12 cellular contexts compared by ENCODE assay signal in the genomic region with DNA sequence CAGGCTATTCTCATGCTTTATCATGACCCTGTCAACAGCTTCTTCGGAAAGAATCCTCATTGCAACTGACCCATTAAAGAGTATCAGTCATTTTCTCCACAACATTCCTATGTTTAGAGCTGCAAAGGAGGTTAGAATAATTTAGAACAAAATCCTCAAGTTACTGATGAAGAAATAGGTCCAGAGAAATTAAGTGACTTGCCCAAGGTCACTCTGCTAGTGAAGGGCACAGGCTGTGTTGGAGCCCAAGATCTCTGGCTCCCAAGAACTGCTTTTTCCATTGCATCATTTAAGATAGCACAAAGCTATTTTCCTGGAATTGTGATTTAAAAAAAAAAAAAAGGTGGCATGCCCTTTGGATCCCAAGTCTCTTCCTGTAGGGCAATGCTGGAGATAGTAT. TPM values are rescaled to one million over a fixed set of nuclear protein-coding genes. Genes with fewer than 3 reads are reported as not detected.
A peak's percentile ranks its signal among the peaks of the same experiment; 100 is the strongest.
DNase-seq lines count a peak whose midpoint lies in the region; ATAC-seq lines count a peak whose summit lies in the region.
"Had no signal": no experiment of that assay in that cellular context is flagged by ENCODE, and none has a peak within 500 bp of the region (broad histone marks: within the 10 kb centered on the region; RNA-seq: fewer than 3 reads in every experiment).

No MANE protein-coding gene starts in this region.

- no peaks in the 10 kb centered on the region for H3K36me3 Mint-ChIP-seq in activated naive CD4-positive, alpha-beta T cell treated with anti-CD3 and anti-CD28 coated beads for 36 hours (ENCODE audit: low read depth)
- peaks cover 5% of the 10 kb centered on the region for H3K36me3 Mint-ChIP-seq in activated naive CD8-positive, alpha-beta T cell treated with anti-CD3 and anti-CD28 coated beads, Interleukin-2, amount 50 U/mL, for 24 hours (ENCODE audit: low read depth)
- no peaks in the 10 kb centered on the region for H3K36me3 Mint-ChIP-seq in immature natural killer cell

- no peak overlapping the region for H3K4me3 ChIP-seq in subcutaneous abdominal adipose tissue (ENCODE audit: low read depth in 1 of 5, low read length in 5 of 5)

- no peaks in the 10 kb centered on the region for H3K27me3 Mint-ChIP-seq in activated naive CD4-positive, alpha-beta T cell treated with anti-CD3 and anti-CD28 coated beads for 36 hours (ENCODE audit: low read depth)
- no peaks in the 10 kb centered on the region for H3K27me3 Mint-ChIP-seq in activated naive CD8-positive, alpha-beta T cell treated with anti-CD3 and anti-CD28 coated beads, Interleukin-2, amount 50 U/mL, for 24 hours
- H3K27me3 Mint-ChIP-seq in immature natural killer cell (ENCODE audit: low read depth in 3 of 3) = peaks cover 3 to 21% (median 18%) of the 10 kb centered on the region in 3 donors

- peak overlapping the region; percentile 32 for H3K4me3 Mint-ChIP-seq in activated naive CD4-positive, alpha-beta T cell treated with anti-CD3 and anti-CD28 coated beads for 36 hours
- peak overlapping the region; percentile 38 for H3K4me3 Mint-ChIP-seq in activated naive CD8-positive, alpha-beta T cell treated with anti-CD3 and anti-CD28 coated beads, Interleukin-2, amount 50 U/mL, for 24 hours
- peak overlapping the region in 4 of 5 donors; percentile 57 to 97 (median 93) for H3K4me3 Mint-ChIP-seq in immature natural killer cell

- CTCF ChIA-PET in activated naive CD4-positive, alpha-beta T cell treated with anti-CD3 and anti-CD28 coated beads for 36 hours (lab: Charles Lee) = interaction anchor here (1.3 to 1.6 kb wide), 2 partner anchors 10 to 12 kb away, joined by 4 to 6 read pairs; a partner anchor contains a TSS

- intact Hi-C loops in activated naive CD4-positive, alpha-beta T cell treated with anti-CD3 and anti-CD28 coated beads for 36 hours (cut with micrococcal nuclease) = loop anchor here (2.0 to 5.0 kb wide), 6 partner anchors 17 to 1863 kb away; a partner anchor contains a TSS

- H3K9me3 Mint-ChIP-seq in activated naive CD4-positive, alpha-beta T cell treated with anti-CD3 and anti-CD28 coated beads for 36 hours = no peaks in the 10 kb centered on the region
- no peaks in the 10 kb centered on the region for H3K9me3 Mint-ChIP-seq in activated naive CD8-positive, alpha-beta T cell treated with anti-CD3 and anti-CD28 coated beads, Interleukin-2, amount 50 U/mL, for 24 hours
- no peaks in the 10 kb centered on the region for H3K9me3 Mint-ChIP-seq in immature natural killer cell

- peaks cover 37% of the 10 kb centered on the region for H3K4me1 Mint-ChIP-seq in activated naive CD4-positive, alpha-beta T cell treated with anti-CD3 and anti-CD28 coated beads for 36 hours (ENCODE audit: low read depth)
- peaks cover 66% of the 10 kb centered on the region for H3K4me1 Mint-ChIP-seq in activated naive CD8-positive, alpha-beta T cell treated with anti-CD3 and anti-CD28 coated beads, Interleukin-2, amount 50 U/mL, for 24 hours
- peaks cover 13 to 15% of the 10 kb centered on the region in 2 donors for H3K4me1 Mint-ChIP-seq in immature natural killer cell

- no peak for DNase-seq in activated naive CD4-positive, alpha-beta T cell treated with anti-CD3 and anti-CD28 coated beads for 36 hours
- DNase-seq in activated naive CD4-positive, alpha-beta T cell treated with anti-CD3 and anti-CD28 coated beads, Interleukin-2, amount 50 U/mL, for 16 hours = no peak
- DNase-seq in activated naive CD8-positive, alpha-beta T cell treated with anti-CD3 and anti-CD28 coated beads, Interleukin-2, amount 50 U/mL, for 24 hours = no peak
- no peak for DNase-seq in immature natural killer cell
- no peak for DNase-seq in NCI-H128 (lab: John Stamatoyannopoulos, UW; ENCODE audit: unreplicated experiment)
- no peak for DNase-seq in stimulated activated CD4-positive, alpha-beta T cell treated with anti-CD3 and anti-CD28 coated beads, Interleukin-2, amount 100 ng/mL, for 48 hours
- DNase-seq in MV-4-11 (lab: John Stamatoyannopoulos, UW) = no peak
- DNase-seq: BE2C, NCI-H2227 treated with DMSO at 0.1 percent for 48 hours, retina had no signal

- H3K27me3 ChIP-seq in subcutaneous abdominal adipose tissue (ENCODE audit: control insufficient read depth in 5 of 5, insufficient read depth in 4 of 5, low read length in 5 of 5) = no peaks in the 10 kb centered on the region
- H3K27me3 ChIP-seq: BE2C had no signal

- H3K27ac Mint-ChIP-seq in activated naive CD4-positive, alpha-beta T cell treated with anti-CD3 and anti-CD28 coated beads for 36 hours = no peak overlapping the region
- peak overlapping the region; percentile 94 for H3K27ac Mint-ChIP-seq in activated naive CD8-positive, alpha-beta T cell treated with anti-CD3 and anti-CD28 coated beads, Interleukin-2, amount 50 U/mL, for 24 hours
- H3K27ac Mint-ChIP-seq in immature natural killer cell = peak overlapping the region in 1 of 6 donors; percentile 71

- peaks cover 0 to 53% (median 40%) of the 10 kb centered on the region in 5 donors for H3K4me1 ChIP-seq in subcutaneous abdominal adipose tissue (ENCODE audit: control insufficient read depth in 5 of 5, insufficient read depth in 5 of 5, low read length in 5 of 5)
- H3K4me1 ChIP-seq: BE2C had no signal

- no peaks in the 10 kb centered on the region for H3K9me3 ChIP-seq in subcutaneous abdominal adipose tissue (ENCODE audit: control insufficient read depth in 5 of 5, low read length in 5 of 5)
- H3K9me3 ChIP-seq: BE2C had no signal

- no peaks in the 10 kb centered on the region for H3K36me3 ChIP-seq in subcutaneous abdominal adipose tissue (ENCODE audit: control insufficient read depth in 5 of 5, insufficient read depth in 5 of 5, low read length in 5 of 5)
- H3K36me3 ChIP-seq: BE2C had no signal

- peak overlapping the region in 1 of 5 donors; percentile 94 for H3K9ac ChIP-seq in subcutaneous abdominal adipose tissue (ENCODE audit: low read length in 5 of 5)

- no peak for ATAC-seq in activated naive CD8-positive, alpha-beta T cell treated with anti-CD3 and anti-CD28 coated beads, Interleukin-2, amount 50 U/mL, for 24 hours
- ATAC-seq: left lobe of liver had no signal

- H3K27ac ChIP-seq in subcutaneous abdominal adipose tissue (ENCODE audit: low read depth, low read length) = peak overlapping the region; percentile 86

RNA-seq across cellular contexts. Expression of a gene that starts 9.6 kb away (rescaled TPM):
- total RNA-seq in activated naive CD4-positive, alpha-beta T cell treated with anti-CD3 and anti-CD28 coated beads for 36 hours = 1 to 10 TPM; 2.6 to 2.7 TPM
- polyA plus RNA-seq in immature natural killer cell = under 1 TPM in 1 of 3 donors, not detected in 2; 0.03 TPM

RNA-seq across cellular contexts. Expression of a gene that starts 45.8 kb away (rescaled TPM):
- total RNA-seq in activated naive CD4-positive, alpha-beta T cell treated with anti-CD3 and anti-CD28 coated beads for 36 hours = 10 to 100 TPM; 42.6 to 43.3 TPM
- 10 to 100 TPM; 10.3 to 19.0 (median 11.2) TPM for polyA plus RNA-seq in immature natural killer cell

Comparison
In these comparisons a context has a peak if more than half of its experiments do, and no peak if none do; other contexts are left out.
1. H3K4me3 Mint-ChIP-seq: peak in every context shown above with its lines; median percentile 93 in immature natural killer cell; 38 in activated naive CD8-positive, alpha-beta T cell treated with anti-CD3 and anti-CD28 coated beads, Interleukin-2, amount 50 U/mL, for 24 hours; 32 in activated naive CD4-positive, alpha-beta T cell treated with anti-CD3 and anti-CD28 coated beads for 36 hours.